Comparison of ENCODE assay signal across 8 cellular contexts in the genomic region with DNA sequence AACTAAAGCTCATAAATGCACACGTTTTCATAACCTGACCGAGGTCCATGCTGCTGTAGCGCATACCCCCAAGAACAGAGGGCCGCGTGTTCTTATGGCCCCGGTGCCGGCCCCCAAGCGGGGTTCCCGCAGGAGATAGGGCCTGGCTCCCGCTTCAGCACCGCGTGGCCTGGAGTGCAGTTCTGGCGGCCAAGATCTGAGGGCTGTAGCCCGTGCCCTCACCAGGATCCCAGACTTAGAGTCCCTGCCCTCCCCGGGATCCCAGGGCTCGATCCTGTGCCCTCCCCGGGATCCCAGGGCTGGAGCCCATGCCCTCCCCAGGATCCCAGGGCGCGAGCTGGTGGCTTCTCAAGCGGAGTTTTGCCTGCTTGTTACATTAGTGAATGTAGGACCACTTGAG. TPM values are rescaled to one million over a fixed set of nuclear protein-coding genes. Genes with fewer than 3 reads are reported as not detected.
DNase-seq lines count a peak whose midpoint lies in the region; ATAC-seq, FAIRE-seq and TF ChIP-seq lines count a peak whose summit lies in the region.

No MANE protein-coding gene starts in this region.

- intact Hi-C loops in left ventricle myocardium superior (cut with micrococcal nuclease): no loop called here

- peak; percentile 15 for DNase-seq in NCI-H146 (lab: John Stamatoyannopoulos, UW)
- no peak for DNase-seq in NCI-H146 treated with DMSO at 0.1 percent for 48 hours (lab: John Stamatoyannopoulos, UW; ENCODE audit: unreplicated experiment)
- DNase-seq in WERI-Rb-1: peak; percentile 10
- no peak for DNase-seq in left ventricle myocardium superior
- no peak for DNase-seq in small intestine
- DNase-seq in globus pallidus (ENCODE audit: low spot score): no peak

- H3K27ac ChIP-seq in WERI-Rb-1 (no peak overlapping the region), small intestine (ENCODE audit: low read depth in 1 of 2, low read length in 1 of 2) (peak overlapping the region in 1 of 2 donors; percentile 97)

- no peak for FAIRE-seq in small intestine (lab: Jason Lieb, UNC)

- H3K4me3 ChIP-seq in WERI-Rb-1 (ENCODE audit: low read depth, low read length) (peak overlapping the region; percentile 78), small intestine (ENCODE audit: low read depth in 1 of 2, low read length in 2 of 2) (peak overlapping the region; percentile 61 to 72)

- 7 to 15% (median 12%) methylated on average over 20 of the region's 20 CpGs for WGBS in small intestine, 3 donors

- H3K27me3 ChIP-seq in WERI-Rb-1 (ENCODE audit: insufficient read depth, low read depth, severe bottlenecking) (no peaks in the 10 kb centered on the region), small intestine (ENCODE audit: control insufficient read depth in 2 of 2, insufficient read depth in 2 of 2, low read length in 2 of 2) (no peaks in the 10 kb centered on the region)

- peaks cover 0 to 8% of the 10 kb centered on the region in 2 donors for H3K4me1 ChIP-seq in small intestine (ENCODE audit: control insufficient read depth in 2 of 2, insufficient read depth in 1 of 2, low read depth in 1 of 2, low read length in 1 of 2)

- H3K9me3 ChIP-seq in WERI-Rb-1 (ENCODE audit: severe bottlenecking) (no peaks in the 10 kb centered on the region), small intestine (ENCODE audit: control insufficient read depth, low read depth) (no peaks in the 10 kb centered on the region)

- TF ChIP-seq CTCF in WERI-Rb-1 (IDR thresholded peaks at IDR 0.05; ENCODE audit: low read depth, low read length): no peak

- H3K36me3 ChIP-seq in WERI-Rb-1 (peaks cover 18% of the 10 kb centered on the region), small intestine (ENCODE audit: control insufficient read depth in 2 of 2, insufficient read depth in 2 of 2, low read length in 2 of 2) (peaks cover 0 to under 1% of the 10 kb centered on the region in 2 donors)

- ATAC-seq in left ventricle myocardium superior: peak; percentile 2
- no peak for ATAC-seq in HG03196 (IDR thresholded peaks at IDR 0.05; ENCODE audit: unreplicated experiment)
- no peak for ATAC-seq in GM21381 (IDR thresholded peaks at IDR 0.05; ENCODE audit: unreplicated experiment)

RNA-seq across cellular contexts. Expression of gene GRPEL1, which starts 1.0 kb away (rescaled TPM):
- 62.7 TPM for total RNA-seq in left ventricle myocardium superior
- polyA plus RNA-seq in small intestine: 10 to 100 TPM; 27.6 to 36.8 (median 27.7) TPM

RNA-seq across cellular contexts. Expression of gene TADA2B, which starts 25.7 kb away (rescaled TPM):
- 34.6 TPM for total RNA-seq in left ventricle myocardium superior
- 10 to 100 TPM; 13.5 to 14.7 (median 14.5) TPM for polyA plus RNA-seq in small intestine

Comparison
In these comparisons a context has a peak if more than half of its experiments do, and no peak if none do; other contexts are left out.
1. DNase-seq: peak in NCI-H146 (single experiment) and WERI-Rb-1 (single experiment); none in NCI-H146 treated with DMSO at 0.1 percent for 48 hours (single experiment), left ventricle myocardium superior (single experiment), small intestine (single experiment) and globus pallidus (single experiment).